Comparison of ENCODE assay signal across 1 cellular context in genomic region chr11:117000039-117000740, GRCh38.
TF ChIP-seq lines count a peak whose summit lies in the region.

No MANE protein-coding gene starts in this region.

TF ChIP-seq in GM23338, 12 proteins besides CTCF, POLR2A, EP300 and RAD21 (continued from another document):
- TF ChIP-seq, protein P1, sequence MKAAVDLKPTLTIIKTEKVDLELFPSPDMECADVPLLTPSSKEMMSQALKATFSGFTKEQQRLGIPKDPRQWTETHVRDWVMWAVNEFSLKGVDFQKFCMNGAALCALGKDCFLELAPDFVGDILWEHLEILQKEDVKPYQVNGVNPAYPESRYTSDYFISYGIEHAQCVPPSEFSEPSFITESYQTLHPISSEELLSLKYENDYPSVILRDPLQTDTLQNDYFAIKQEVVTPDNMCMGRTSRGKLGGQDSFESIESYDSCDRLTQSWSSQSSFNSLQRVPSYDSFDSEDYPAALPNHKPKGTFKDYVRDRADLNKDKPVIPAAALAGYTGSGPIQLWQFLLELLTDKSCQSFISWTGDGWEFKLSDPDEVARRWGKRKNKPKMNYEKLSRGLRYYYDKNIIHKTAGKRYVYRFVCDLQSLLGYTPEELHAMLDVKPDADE (IDR thresholded peaks at IDR 0.05) = no peak
